Comparison of ENCODE assay signal across 20 cellular contexts in the genomic region with DNA sequence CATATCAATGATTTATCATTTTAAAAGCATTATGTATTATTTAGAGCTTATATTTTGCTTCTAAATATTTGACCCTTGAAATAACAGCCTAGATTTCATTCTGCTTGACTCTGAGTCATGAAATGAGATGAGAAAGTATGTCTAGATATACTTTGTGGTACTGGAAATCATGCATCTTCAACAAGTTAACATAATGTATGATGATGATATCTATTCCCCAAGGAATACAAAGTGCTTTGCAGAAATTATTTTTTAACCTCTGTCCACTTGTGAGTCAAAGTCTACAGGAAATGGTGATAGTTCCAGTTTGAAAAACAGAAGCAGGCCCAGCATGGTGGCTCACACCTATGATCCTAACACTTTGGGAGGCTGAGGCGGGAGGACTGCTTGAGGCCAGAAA.
"Had no signal": no experiment of that assay in that cellular context is flagged by ENCODE, and none has a peak within 500 bp of the region (broad histone marks: within the 10 kb centered on the region; RNA-seq: fewer than 3 reads in every experiment).

No MANE protein-coding gene starts in this region.

- H3K4me3 Mint-ChIP-seq: activated CD4-positive, alpha-beta memory T cell treated with anti-CD3 and anti-CD28 coated beads for 36 hours; activated naive CD8-positive, alpha-beta T cell treated with anti-CD3 and anti-CD28 coated beads, Interleukin-2, amount 10 ng/mL, durations not matched to agents 7 days and 5 days; activated T-helper 1 cell treated with anti-CD3 and anti-CD28 coated beads, Interleukin-12 subunit alpha, Interleukin-12 subunit beta, Interleukin-2, Interleukin-4 antibody, amounts not matched to agents 30 ng/mL and 10 ng/mL and 1 ng/mL, durations not matched to agents 14 hours and 24 hours and 36 hours; dendritic cell treated with granulocyte-macrophage colony-stimulating factor and Interleukin-4, amounts not matched to agents 40 ng/mL and 50 ng/mL, for 4 days; neural crest cell had no signal

- H3K27me3 ChIP-seq: breast epithelium, tibial artery had no signal

- H3K4me1 ChIP-seq: breast epithelium had no signal

- H3K27me3 Mint-ChIP-seq: activated CD4-positive, alpha-beta memory T cell treated with anti-CD3 and anti-CD28 coated beads for 36 hours; activated naive CD8-positive, alpha-beta T cell treated with anti-CD3 and anti-CD28 coated beads, Interleukin-2, amount 10 ng/mL, durations not matched to agents 7 days and 5 days; dendritic cell treated with granulocyte-macrophage colony-stimulating factor and Interleukin-4, amounts not matched to agents 40 ng/mL and 50 ng/mL, for 4 days; progenitor cell of endocrine pancreas had no signal

- DNase-seq: activated CD4-positive, alpha-beta memory T cell treated with anti-CD3 and anti-CD28 coated beads for 36 hours; activated CD4-positive, alpha-beta T cell treated with anti-CD3 and anti-CD28 coated beads for 4 hours; activated gamma-delta T cell treated with Interleukin-2 at 50 U/mL for 16 hours; activated naive CD8-positive, alpha-beta T cell treated with anti-CD3 and anti-CD28 coated beads, Interleukin-2, amount 10 ng/mL, durations not matched to agents 7 days and 5 days; activated T-cell treated with anti-CD3 and anti-CD28 coated beads for 4 hours; anterior cingulate cortex; cerebellar nuclear complex; effector CD8-positive, alpha-beta T cell; left ventricle myocardium superior; stimulated activated CD4-positive, alpha-beta T cell treated with anti-CD3 and anti-CD28 coated beads, Interleukin-12 subunit alpha, Interleukin-12 subunit beta, amount 100 ng/mL, for 4 hours; stimulated activated CD4-positive, alpha-beta T cell treated with anti-CD3 and anti-CD28 coated beads, Interleukin-1b, Interleukin-23, amount 100 ng/mL, for 48 hours; stimulated activated naive CD4-positive, alpha-beta T cell treated with Interleukin-2 at 50 U/mL for 16 hours; substantia nigra; tibial artery had no signal

- H3K27ac Mint-ChIP-seq: activated CD4-positive, alpha-beta memory T cell treated with anti-CD3 and anti-CD28 coated beads for 36 hours; activated naive CD8-positive, alpha-beta T cell treated with anti-CD3 and anti-CD28 coated beads, Interleukin-2, amount 10 ng/mL, durations not matched to agents 7 days and 5 days; activated T-helper 1 cell treated with anti-CD3 and anti-CD28 coated beads, Interleukin-12 subunit alpha, Interleukin-12 subunit beta, Interleukin-2, Interleukin-4 antibody, amounts not matched to agents 30 ng/mL and 10 ng/mL and 1 ng/mL, durations not matched to agents 14 hours and 24 hours and 36 hours; dendritic cell treated with granulocyte-macrophage colony-stimulating factor and Interleukin-4, amounts not matched to agents 40 ng/mL and 50 ng/mL, for 4 days; progenitor cell of endocrine pancreas had no signal

- H3K9me3 ChIP-seq: breast epithelium, tibial artery had no signal

- H3K4me3 ChIP-seq: breast epithelium, tibial artery had no signal

- H3K36me3 ChIP-seq: breast epithelium had no signal

- ATAC-seq: esophagus mucosa, left ventricle myocardium superior had no signal

- H3K4me1 Mint-ChIP-seq: activated naive CD8-positive, alpha-beta T cell treated with anti-CD3 and anti-CD28 coated beads, Interleukin-2, amount 10 ng/mL, durations not matched to agents 7 days and 5 days; neural crest cell had no signal

- H3K9me3 Mint-ChIP-seq: activated CD4-positive, alpha-beta memory T cell treated with anti-CD3 and anti-CD28 coated beads for 36 hours; activated naive CD8-positive, alpha-beta T cell treated with anti-CD3 and anti-CD28 coated beads, Interleukin-2, amount 10 ng/mL, durations not matched to agents 7 days and 5 days; activated T-helper 1 cell treated with anti-CD3 and anti-CD28 coated beads, Interleukin-12 subunit alpha, Interleukin-12 subunit beta, Interleukin-2, Interleukin-4 antibody, amounts not matched to agents 30 ng/mL and 10 ng/mL and 1 ng/mL, durations not matched to agents 14 hours and 24 hours and 36 hours; dendritic cell treated with granulocyte-macrophage colony-stimulating factor and Interleukin-4, amounts not matched to agents 40 ng/mL and 50 ng/mL, for 4 days; neural crest cell had no signal

- H3K27ac ChIP-seq: breast epithelium, tibial artery had no signal
